ENCODE assay signal across 1 cellular context in the genomic region with DNA sequence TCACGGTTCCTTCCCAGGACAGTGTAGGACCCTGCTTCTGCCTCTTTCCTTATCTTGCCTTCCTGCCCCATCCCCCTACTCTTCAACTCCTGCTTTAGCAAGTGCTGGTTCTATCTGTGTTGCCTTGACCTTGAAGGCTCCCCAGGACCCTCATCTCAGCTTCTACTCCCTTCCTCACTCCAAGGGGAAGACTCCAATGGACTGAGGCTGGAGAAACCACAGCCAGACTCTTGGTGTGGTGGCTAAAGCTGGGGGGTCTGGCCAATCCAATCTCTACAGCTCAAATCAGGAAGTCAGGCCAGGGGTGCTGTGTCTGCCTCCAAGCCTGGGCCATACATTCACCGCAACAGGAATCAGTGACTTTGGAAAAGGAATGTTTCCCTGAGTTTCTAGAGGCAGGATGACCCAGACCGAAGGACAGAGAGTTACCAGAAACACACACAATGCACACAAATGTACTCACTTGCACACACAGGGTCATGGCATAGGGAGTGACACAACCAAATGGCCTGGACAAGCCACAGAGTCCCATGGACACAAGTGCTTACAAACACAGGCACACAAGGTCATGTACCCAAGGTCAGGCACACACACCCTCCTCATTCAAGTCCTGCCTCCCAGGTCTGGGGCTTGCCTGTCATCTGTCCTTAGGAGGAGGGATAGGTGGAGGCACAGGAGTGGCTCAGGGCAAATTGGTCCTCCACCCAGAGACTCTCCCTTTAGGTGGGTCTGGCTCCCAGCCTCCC.
TF ChIP-seq lines count a peak whose summit lies in the region.

No MANE protein-coding gene starts in this region.

TF ChIP-seq in HepG2, 621 proteins besides CTCF, POLR2A, EP300 and RAD21 (continued from another document and continues in another):
- peak; percentile 62; the same call in 1 of the 2 replicates for TF ChIP-seq THRA (CRISPR knock-in tag; IDR thresholded peaks at IDR 0.05; ENCODE audit: borderline replicate concordance)
- no peak for TF ChIP-seq ZNF430 (CRISPR knock-in tag; IDR thresholded peaks at IDR 0.05)
- no peak for TF ChIP-seq SOX6 (IDR thresholded peaks at IDR 0.05)
- TF ChIP-seq SOX6 (CRISPR knock-in tag; IDR thresholded peaks at IDR 0.05): 0 out of 2 replicates have a peak, but pooled peaks have one; percentile 43
- TF ChIP-seq, protein P1, sequence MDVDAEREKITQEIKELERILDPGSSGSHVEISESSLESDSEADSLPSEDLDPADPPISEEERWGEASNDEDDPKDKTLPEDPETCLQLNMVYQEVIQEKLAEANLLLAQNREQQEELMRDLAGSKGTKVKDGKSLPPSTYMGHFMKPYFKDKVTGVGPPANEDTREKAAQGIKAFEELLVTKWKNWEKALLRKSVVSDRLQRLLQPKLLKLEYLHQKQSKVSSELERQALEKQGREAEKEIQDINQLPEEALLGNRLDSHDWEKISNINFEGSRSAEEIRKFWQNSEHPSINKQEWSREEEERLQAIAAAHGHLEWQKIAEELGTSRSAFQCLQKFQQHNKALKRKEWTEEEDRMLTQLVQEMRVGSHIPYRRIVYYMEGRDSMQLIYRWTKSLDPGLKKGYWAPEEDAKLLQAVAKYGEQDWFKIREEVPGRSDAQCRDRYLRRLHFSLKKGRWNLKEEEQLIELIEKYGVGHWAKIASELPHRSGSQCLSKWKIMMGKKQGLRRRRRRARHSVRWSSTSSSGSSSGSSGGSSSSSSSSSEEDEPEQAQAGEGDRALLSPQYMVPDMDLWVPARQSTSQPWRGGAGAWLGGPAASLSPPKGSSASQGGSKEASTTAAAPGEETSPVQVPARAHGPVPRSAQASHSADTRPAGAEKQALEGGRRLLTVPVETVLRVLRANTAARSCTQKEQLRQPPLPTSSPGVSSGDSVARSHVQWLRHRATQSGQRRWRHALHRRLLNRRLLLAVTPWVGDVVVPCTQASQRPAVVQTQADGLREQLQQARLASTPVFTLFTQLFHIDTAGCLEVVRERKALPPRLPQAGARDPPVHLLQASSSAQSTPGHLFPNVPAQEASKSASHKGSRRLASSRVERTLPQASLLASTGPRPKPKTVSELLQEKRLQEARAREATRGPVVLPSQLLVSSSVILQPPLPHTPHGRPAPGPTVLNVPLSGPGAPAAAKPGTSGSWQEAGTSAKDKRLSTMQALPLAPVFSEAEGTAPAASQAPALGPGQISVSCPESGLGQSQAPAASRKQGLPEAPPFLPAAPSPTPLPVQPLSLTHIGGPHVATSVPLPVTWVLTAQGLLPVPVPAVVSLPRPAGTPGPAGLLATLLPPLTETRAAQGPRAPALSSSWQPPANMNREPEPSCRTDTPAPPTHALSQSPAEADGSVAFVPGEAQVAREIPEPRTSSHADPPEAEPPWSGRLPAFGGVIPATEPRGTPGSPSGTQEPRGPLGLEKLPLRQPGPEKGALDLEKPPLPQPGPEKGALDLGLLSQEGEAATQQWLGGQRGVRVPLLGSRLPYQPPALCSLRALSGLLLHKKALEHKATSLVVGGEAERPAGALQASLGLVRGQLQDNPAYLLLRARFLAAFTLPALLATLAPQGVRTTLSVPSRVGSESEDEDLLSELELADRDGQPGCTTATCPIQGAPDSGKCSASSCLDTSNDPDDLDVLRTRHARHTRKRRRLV (CRISPR knock-in tag; IDR thresholded peaks at IDR 0.05): no peak
- TF ChIP-seq ZBTB7B (CRISPR knock-in tag; IDR thresholded peaks at IDR 0.05): no peak
- TF ChIP-seq ZNF580 (CRISPR knock-in tag; IDR thresholded peaks at IDR 0.05; ENCODE audit: borderline replicate concordance, low read depth): peak; percentile 73; the same call in 1 of the 2 replicates
- TF ChIP-seq, protein P2, sequence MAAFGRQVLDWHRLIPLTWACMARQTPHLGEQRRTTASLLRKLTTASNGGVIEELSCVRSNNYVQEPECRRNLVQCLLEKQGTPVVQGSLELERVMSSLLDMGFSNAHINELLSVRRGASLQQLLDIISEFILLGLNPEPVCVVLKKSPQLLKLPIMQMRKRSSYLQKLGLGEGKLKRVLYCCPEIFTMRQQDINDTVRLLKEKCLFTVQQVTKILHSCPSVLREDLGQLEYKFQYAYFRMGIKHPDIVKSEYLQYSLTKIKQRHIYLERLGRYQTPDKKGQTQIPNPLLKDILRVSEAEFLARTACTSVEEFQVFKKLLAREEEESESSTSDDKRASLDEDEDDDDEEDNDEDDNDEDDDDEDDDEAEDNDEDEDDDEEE (CRISPR knock-in tag; IDR thresholded peaks at IDR 0.05): 0 out of 2 replicates have a peak, but pooled peaks have one; percentile 62
- no peak for TF ChIP-seq ZNF747 (CRISPR knock-in tag; IDR thresholded peaks at IDR 0.05; ENCODE audit: borderline replicate concordance)
- TF ChIP-seq KLF11 (CRISPR knock-in tag; IDR thresholded peaks at IDR 0.05): peak; percentile 61; the same call in 1 of the 2 replicates
- no peak for TF ChIP-seq ZNF562 (CRISPR knock-in tag; IDR thresholded peaks at IDR 0.05; ENCODE audit: borderline replicate concordance)
- no peak for TF ChIP-seq TMF1 (CRISPR knock-in tag; IDR thresholded peaks at IDR 0.05; ENCODE audit: low read depth)
- no peak for TF ChIP-seq LCORL (IDR thresholded peaks at IDR 0.05)
- TF ChIP-seq LCORL (CRISPR knock-in tag; IDR thresholded peaks at IDR 0.05): peak; percentile 75
- peak; percentile 99 for TF ChIP-seq ESRRA (CRISPR knock-in tag; IDR thresholded peaks at IDR 0.05; ENCODE audit: low read depth)
- peak; percentile 83; the same call in 1 of the 2 replicates for TF ChIP-seq HBP1 (CRISPR knock-in tag; IDR thresholded peaks at IDR 0.05; ENCODE audit: low read depth)
- TF ChIP-seq, protein P3, sequence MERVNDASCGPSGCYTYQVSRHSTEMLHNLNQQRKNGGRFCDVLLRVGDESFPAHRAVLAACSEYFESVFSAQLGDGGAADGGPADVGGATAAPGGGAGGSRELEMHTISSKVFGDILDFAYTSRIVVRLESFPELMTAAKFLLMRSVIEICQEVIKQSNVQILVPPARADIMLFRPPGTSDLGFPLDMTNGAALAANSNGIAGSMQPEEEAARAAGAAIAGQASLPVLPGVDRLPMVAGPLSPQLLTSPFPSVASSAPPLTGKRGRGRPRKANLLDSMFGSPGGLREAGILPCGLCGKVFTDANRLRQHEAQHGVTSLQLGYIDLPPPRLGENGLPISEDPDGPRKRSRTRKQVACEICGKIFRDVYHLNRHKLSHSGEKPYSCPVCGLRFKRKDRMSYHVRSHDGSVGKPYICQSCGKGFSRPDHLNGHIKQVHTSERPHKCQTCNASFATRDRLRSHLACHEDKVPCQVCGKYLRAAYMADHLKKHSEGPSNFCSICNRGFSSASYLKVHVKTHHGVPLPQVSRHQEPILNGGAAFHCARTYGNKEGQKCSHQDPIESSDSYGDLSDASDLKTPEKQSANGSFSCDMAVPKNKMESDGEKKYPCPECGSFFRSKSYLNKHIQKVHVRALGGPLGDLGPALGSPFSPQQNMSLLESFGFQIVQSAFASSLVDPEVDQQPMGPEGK (CRISPR knock-in tag; IDR thresholded peaks at IDR 0.05): peak; percentile 45; the same call in 1 of the 2 replicates
- peak; percentile 62; the same call in 1 of the 2 replicates for TF ChIP-seq RARA (CRISPR knock-in tag; IDR thresholded peaks at IDR 0.05)
- no peak for TF ChIP-seq MYNN (CRISPR knock-in tag; IDR thresholded peaks at IDR 0.05; ENCODE audit: low read depth)
- TF ChIP-seq ZBTB20 (CRISPR knock-in tag; IDR thresholded peaks at IDR 0.05; ENCODE audit: borderline replicate concordance, low read depth): no peak
- TF ChIP-seq, protein P4, sequence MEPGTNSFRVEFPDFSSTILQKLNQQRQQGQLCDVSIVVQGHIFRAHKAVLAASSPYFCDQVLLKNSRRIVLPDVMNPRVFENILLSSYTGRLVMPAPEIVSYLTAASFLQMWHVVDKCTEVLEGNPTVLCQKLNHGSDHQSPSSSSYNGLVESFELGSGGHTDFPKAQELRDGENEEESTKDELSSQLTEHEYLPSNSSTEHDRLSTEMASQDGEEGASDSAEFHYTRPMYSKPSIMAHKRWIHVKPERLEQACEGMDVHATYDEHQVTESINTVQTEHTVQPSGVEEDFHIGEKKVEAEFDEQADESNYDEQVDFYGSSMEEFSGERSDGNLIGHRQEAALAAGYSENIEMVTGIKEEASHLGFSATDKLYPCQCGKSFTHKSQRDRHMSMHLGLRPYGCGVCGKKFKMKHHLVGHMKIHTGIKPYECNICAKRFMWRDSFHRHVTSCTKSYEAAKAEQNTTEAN (CRISPR knock-in tag; conservative IDR thresholded peaks at IDR 0.05): peak; percentile 99
- peak; percentile 60 for TF ChIP-seq UBTF (CRISPR knock-in tag; IDR thresholded peaks at IDR 0.05)
- TF ChIP-seq ZNF180 (CRISPR knock-in tag; IDR thresholded peaks at IDR 0.05; ENCODE audit: borderline replicate concordance, low read depth): no peak
- TF ChIP-seq, protein P5, sequence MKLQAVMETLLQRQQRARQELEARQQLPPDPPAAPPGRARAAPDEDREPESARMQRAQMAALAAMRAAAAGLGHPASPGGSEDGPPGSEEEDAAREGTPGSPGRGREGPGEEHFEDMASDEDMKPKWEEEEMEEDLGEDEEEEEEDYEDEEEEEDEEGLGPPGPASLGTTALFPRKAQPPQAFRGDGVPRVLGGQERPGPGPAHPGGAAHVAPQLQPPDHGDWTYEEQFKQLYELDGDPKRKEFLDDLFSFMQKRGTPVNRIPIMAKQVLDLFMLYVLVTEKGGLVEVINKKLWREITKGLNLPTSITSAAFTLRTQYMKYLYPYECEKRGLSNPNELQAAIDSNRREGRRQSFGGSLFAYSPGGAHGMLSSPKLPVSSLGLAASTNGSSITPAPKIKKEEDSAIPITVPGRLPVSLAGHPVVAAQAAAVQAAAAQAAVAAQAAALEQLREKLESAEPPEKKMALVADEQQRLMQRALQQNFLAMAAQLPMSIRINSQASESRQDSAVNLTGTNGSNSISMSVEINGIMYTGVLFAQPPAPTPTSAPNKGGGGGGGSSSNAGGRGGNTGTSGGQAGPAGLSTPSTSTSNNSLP (IDR thresholded peaks at IDR 0.05; ENCODE audit: low read depth, low read length): no peak
- no peak for TF ChIP-seq AGO2 (optimal IDR thresholded peaks at IDR 0.05; ENCODE audit: low read depth, low read length)
- TF ChIP-seq, protein P6, sequence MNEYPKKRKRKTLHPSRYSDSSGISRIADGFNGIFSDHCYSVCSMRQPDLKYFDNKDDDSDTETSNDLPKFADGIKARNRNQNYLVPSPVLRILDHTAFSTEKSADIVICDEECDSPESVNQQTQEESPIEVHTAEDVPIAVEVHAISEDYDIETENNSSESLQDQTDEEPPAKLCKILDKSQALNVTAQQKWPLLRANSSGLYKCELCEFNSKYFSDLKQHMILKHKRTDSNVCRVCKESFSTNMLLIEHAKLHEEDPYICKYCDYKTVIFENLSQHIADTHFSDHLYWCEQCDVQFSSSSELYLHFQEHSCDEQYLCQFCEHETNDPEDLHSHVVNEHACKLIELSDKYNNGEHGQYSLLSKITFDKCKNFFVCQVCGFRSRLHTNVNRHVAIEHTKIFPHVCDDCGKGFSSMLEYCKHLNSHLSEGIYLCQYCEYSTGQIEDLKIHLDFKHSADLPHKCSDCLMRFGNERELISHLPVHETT (CRISPR knock-in tag; conservative IDR thresholded peaks at IDR 0.05): 0 out of 2 replicates have a peak, but pooled peaks have one; percentile 48
- TF ChIP-seq KLF16 (CRISPR knock-in tag; IDR thresholded peaks at IDR 0.05): no peak
- no peak for TF ChIP-seq ZNF768 (CRISPR knock-in tag; IDR thresholded peaks at IDR 0.05)
- peak; percentile 58 for TF ChIP-seq GATAD1 (CRISPR knock-in tag; IDR thresholded peaks at IDR 0.05)
- TF ChIP-seq ZNF362 (CRISPR knock-in tag; IDR thresholded peaks at IDR 0.05; ENCODE audit: borderline replicate concordance): no peak
- TF ChIP-seq ZNF367 (CRISPR knock-in tag; IDR thresholded peaks at IDR 0.05; ENCODE audit: borderline replicate concordance): no peak
- TF ChIP-seq MZF1 (CRISPR knock-in tag; IDR thresholded peaks at IDR 0.05; ENCODE audit: borderline replicate concordance): no peak
- TF ChIP-seq, protein P7, sequence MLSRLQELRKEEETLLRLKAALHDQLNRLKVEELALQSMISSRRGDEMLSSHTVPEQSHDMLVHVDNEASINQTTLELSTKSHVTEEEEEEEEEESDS (CRISPR knock-in tag; IDR thresholded peaks at IDR 0.05; ENCODE audit: borderline replicate concordance): no peak
- TF ChIP-seq NBN (conservative IDR thresholded peaks at IDR 0.05): no peak
